In the genomic region with DNA sequence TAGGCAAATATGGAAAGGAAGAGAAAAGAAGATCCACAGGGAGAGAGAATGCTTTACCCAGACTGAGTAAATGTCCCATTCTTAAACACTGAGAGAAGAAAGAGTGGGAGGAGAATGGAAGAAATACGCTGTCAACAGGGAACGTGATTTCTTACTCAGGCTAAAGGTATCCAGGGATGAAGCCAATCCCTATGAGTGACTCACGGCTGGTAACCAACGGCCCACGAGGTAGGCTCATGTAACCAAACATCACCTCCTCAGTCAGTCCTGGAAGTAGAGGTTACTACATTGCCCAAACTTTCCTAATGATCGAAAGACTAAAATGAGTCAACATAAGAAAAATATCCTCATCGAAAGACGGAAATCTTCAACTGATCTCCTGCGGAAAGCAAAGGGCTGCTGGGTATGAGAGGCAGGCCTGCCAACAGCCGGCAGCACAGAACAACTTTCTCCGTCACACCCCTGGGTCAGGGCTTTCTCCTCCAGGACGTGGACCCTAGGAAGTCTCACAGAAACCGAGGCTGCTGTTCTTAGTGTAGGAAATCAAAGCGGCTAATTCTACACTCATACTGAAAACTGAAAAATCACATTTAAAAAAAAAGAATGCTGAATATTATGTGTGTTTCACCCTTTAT, we compare ENCODE assay signal across 13 cellular contexts.
DNase-seq lines count a peak whose midpoint lies in the region; TF ChIP-seq lines count a peak whose summit lies in the region.
"Had no signal": no experiment of that assay in that cellular context is flagged by ENCODE, and none has a peak within 500 bp of the region (broad histone marks: within the 10 kb centered on the region; RNA-seq: fewer than 3 reads in every experiment).

No MANE protein-coding gene starts in this region.

- peak; percentile 43 for DNase-seq in 8988T
- peak; percentile 89 for DNase-seq in adipocyte (ENCODE audit: low read depth)
- DNase-seq in glomerular visceral epithelial cell (ENCODE audit: extremely low spot score) = peak; percentile 96
- DNase-seq in NCI-H2107 treated with DMSO at 0.1 percent for 48 hours (lab: John Stamatoyannopoulos, UW; ENCODE audit: unreplicated experiment) = no peak
- no peak for DNase-seq in HAP-1 (ENCODE audit: low spot score in 2 of 2)
- DNase-seq in NCI-H2196 treated with DMSO at 0.1 percent for 48 hours (lab: John Stamatoyannopoulos, UW; ENCODE audit: unreplicated experiment) = no peak
- DNase-seq in head of caudate nucleus = no peak
- DNase-seq: activated CD4-positive, alpha-beta T cell treated with anti-CD3 and anti-CD28 coated beads for 48 hours; activated naive CD4-positive, alpha-beta T cell treated with anti-CD3 and anti-CD28 coated beads, Interleukin-2, amount 10 ng/mL, durations not matched to agents 7 days and 5 days; kidney; SIG-M5; testis had no signal

- H3K4me1 ChIP-seq in HEK293 (ENCODE audit: control insufficient read depth, insufficient read depth, low read length) (no peaks in the 10 kb centered on the region; the same call in 1 of the 2 replicates), adipocyte (ENCODE audit: control insufficient read depth, insufficient read depth, low read length) (no peaks in the 10 kb centered on the region), HAP-1 (no peaks in the 10 kb centered on the region)
- H3K4me1 ChIP-seq: testis had no signal

- no peaks in the 10 kb centered on the region for H3K27me3 ChIP-seq in adipocyte (replicated peaks; ENCODE audit: control insufficient read depth, insufficient read depth, low read length)
- no peaks in the 10 kb centered on the region for H3K27me3 ChIP-seq in HAP-1 (ENCODE audit: low read depth)
- H3K27me3 ChIP-seq: testis had no signal

- CTCF ChIA-PET in HEK293 (lab: Yijun Ruan, JAX) = interaction anchor here (0.6 to 0.7 kb wide), 2 partner anchors 33 to 168 kb away, joined by 3 read pairs; no protein-coding TSS in a partner anchor

- intact Hi-C loops in head of caudate nucleus (cut with DNase I) = no loop called here

- H3K4me3 ChIP-seq in HEK293 (ENCODE audit: low read depth, low read length) = no peak overlapping the region
- H3K4me3 ChIP-seq in adipocyte (ENCODE audit: low read length) = no peak overlapping the region
- H3K4me3 ChIP-seq in HAP-1 = no peak overlapping the region
- H3K4me3 ChIP-seq: testis had no signal

- H3K36me3 ChIP-seq in HEK293 (ENCODE audit: control insufficient read depth in 2 of 2, insufficient read depth in 1 of 2, low read length in 2 of 2) = no peaks in the 10 kb centered on the region
- H3K36me3 ChIP-seq in adipocyte (ENCODE audit: control insufficient read depth, insufficient read depth, low read length, severe bottlenecking) = no peaks in the 10 kb centered on the region
- H3K36me3 ChIP-seq in HAP-1 (replicated peaks) = no peaks in the 10 kb centered on the region

- no peak for TF ChIP-seq CTCF in HEK293 (tag by site-specific recombination; IDR thresholded peaks at IDR 0.05)

- POLR2A ChIA-PET in HEK293 (lab: Yijun Ruan, JAX) = no interaction called here

- in situ Hi-C loops in HAP-1 (cut with MboI; ENCODE audit: low sequenced_read_pairs) = no loop called here

- no peak overlapping the region for H3K9ac ChIP-seq in adipocyte (ENCODE audit: low read length)

- H3K9me3 ChIP-seq in HEK293 (ENCODE audit: control insufficient read depth, insufficient read depth, low read depth, low read length) (no peaks in the 10 kb centered on the region), adipocyte (ENCODE audit: control insufficient read depth, low read length) (no peaks in the 10 kb centered on the region), HAP-1 (no peaks in the 10 kb centered on the region)
- H3K9me3 ChIP-seq: testis had no signal

- H3K27ac ChIP-seq in HEK293 (ENCODE audit: extremely low read depth, low read depth, low read length) = no peak overlapping the region
- H3K27ac ChIP-seq: testis had no signal

TF ChIP-seq in HEK293, 187 proteins besides CTCF, POLR2A, EP300 and RAD21:
- TF ChIP-seq KLF8 (tag by site-specific recombination; IDR thresholded peaks at IDR 0.05) (0 out of 2 replicates have a peak, but pooled peaks have one; percentile 48), PBX3 (CRISPR knock-in tag; IDR thresholded peaks at IDR 0.05) (no peak)

Comparison
In these comparisons a context has a peak if more than half of its experiments do, and no peak if none do; other contexts are left out.
1. DNase-seq: peak in 8988T (single experiment), adipocyte (single experiment) and glomerular visceral epithelial cell (single experiment); none in NCI-H2107 treated with DMSO at 0.1 percent for 48 hours (single experiment), HAP-1 (0 of 2), NCI-H2196 treated with DMSO at 0.1 percent for 48 hours (single experiment) and head of caudate nucleus (0 of 42).